Comparison of ENCODE assay signal across 35 cellular contexts in genomic region chr4:52574036-52574435, GRCh38.
DNase-seq lines count a peak whose midpoint lies in the region; ATAC-seq and TF ChIP-seq lines count a peak whose summit lies in the region.
"Had no signal": no experiment of that assay in that cellular context is flagged by ENCODE, and none has a peak within 500 bp of the region (broad histone marks: within the 10 kb centered on the region; RNA-seq: fewer than 3 reads in every experiment).

No MANE protein-coding gene starts in this region.

- H2AK9ac ChIP-seq in IMR-90 (replicated peaks; ENCODE audit: low read depth, low read length, poor library complexity) = no peak overlapping the region

- TF ChIP-seq CTCF in IMR-90 (conservative IDR thresholded peaks at IDR 0.05; ENCODE audit: low read depth, low read length) (no peak), fibroblast of villous mesenchyme (IDR thresholded peaks at IDR 0.05; ENCODE audit: insufficient read depth, low read depth, low read length) (no peak), Caco-2 (IDR thresholded peaks at IDR 0.05; ENCODE audit: insufficient read depth in 1 of 2, low read depth in 1 of 2, low read length in 1 of 2, severe bottlenecking in 1 of 2, unreplicated experiment in 1 of 2) (no peak), spleen (IDR thresholded peaks at IDR 0.05 in 8 of 11, conservative IDR thresholded peaks at IDR 0.05 in 3 of 11) (no peak)

- H4K20me1 ChIP-seq in IMR-90 (ENCODE audit: insufficient read depth, low read length) = no peaks in the 10 kb centered on the region

- no peak overlapping the region for H3K27ac Mint-ChIP-seq in Caco-2 (ENCODE audit: unreplicated experiment)
- H3K27ac Mint-ChIP-seq: activated T-helper 17 cell treated with anti-CD3 and anti-CD28 coated beads, Interleukin-2, amount 50 U/mL, for 72 hours; CD8-positive, alpha-beta memory T cell had no signal

- H3K79me1 ChIP-seq in IMR-90 (ENCODE audit: low read depth in 1 of 2, low read length in 2 of 2) (no peaks in the 10 kb centered on the region), trophoblast cell (ENCODE audit: low read length) (no peaks in the 10 kb centered on the region)

- peaks cover 5% of the 10 kb centered on the region for H3K27me3 Mint-ChIP-seq in Caco-2 (ENCODE audit: insufficient read depth, unreplicated experiment)
- H3K27me3 Mint-ChIP-seq: activated T-helper 17 cell treated with anti-CD3 and anti-CD28 coated beads, Interleukin-2, amount 50 U/mL, for 72 hours had no signal

- no peak overlapping the region for H2BK15ac ChIP-seq in IMR-90 (ENCODE audit: low read depth, low read length)

- H2BK120ac ChIP-seq in IMR-90 (ENCODE audit: low read depth, low read length) (peak overlapping the region; percentile 99; the same call in 1 of the 2 replicates), trophoblast cell (ENCODE audit: insufficient read depth, low read length, poor library complexity) (no peak overlapping the region)

- no peak overlapping the region for H3K9ac ChIP-seq in IMR-90 (ENCODE audit: low read depth, low read length)
- no peak overlapping the region for H3K9ac ChIP-seq in trophoblast cell (ENCODE audit: low read length)

- H3K4me2 ChIP-seq in IMR-90 (ENCODE audit: low read depth, low read length) (peak overlapping the region; percentile 14; the same call in 1 of the 2 replicates), trophoblast cell (ENCODE audit: low read length) (no peak overlapping the region)

- no peak overlapping the region; the same call in 1 of the 2 replicates for H4K5ac ChIP-seq in IMR-90 (ENCODE audit: low read depth, low read length)

- peaks cover 6% of the 10 kb centered on the region for H3K4me1 Mint-ChIP-seq in Caco-2 (ENCODE audit: low read depth, unreplicated experiment)
- H3K4me1 Mint-ChIP-seq: activated T-helper 17 cell treated with anti-CD3 and anti-CD28 coated beads, Interleukin-2, amount 50 U/mL, for 72 hours; CD8-positive, alpha-beta memory T cell; naive B cell had no signal

- H4K12ac ChIP-seq in trophoblast cell (ENCODE audit: low read depth, low read length) = no peak overlapping the region

- H3K14ac ChIP-seq in IMR-90 (replicated peaks; ENCODE audit: low read depth, low read length) (no peak overlapping the region), trophoblast cell (ENCODE audit: low read length) (no peak overlapping the region)

- H3K27me3 ChIP-seq in IMR-90 (ENCODE audit: control insufficient read depth, insufficient read depth, low read length) (no peaks in the 10 kb centered on the region), Caco-2 (replicated peaks; ENCODE audit: control insufficient read depth, insufficient read depth, low read length) (no peaks in the 10 kb centered on the region), spleen (replicated peaks in 1 of 7) (no peaks in the 10 kb centered on the region), trophoblast cell (ENCODE audit: insufficient read depth, low read length) (no peaks in the 10 kb centered on the region)
- H3K27me3 ChIP-seq: BE2C, cardiac muscle cell, colonic mucosa, heart right ventricle, right lobe of liver, stomach, uterus had no signal

- H3K4me3 ChIP-seq in IMR-90 (ENCODE audit: insufficient read depth, low read depth, low read length) = no peak overlapping the region
- no peak overlapping the region for H3K4me3 ChIP-seq in fibroblast of villous mesenchyme (ENCODE audit: low read depth, low read length)
- H3K4me3 ChIP-seq in Caco-2 (ENCODE audit: low read depth, low read length) = no peak overlapping the region
- no peak overlapping the region for H3K4me3 ChIP-seq in spleen
- no peak overlapping the region for H3K4me3 ChIP-seq in trophoblast cell (ENCODE audit: low read depth, low read length)
- H3K4me3 ChIP-seq: cardiac muscle cell, colonic mucosa, heart right ventricle, right lobe of liver, stomach, uterus had no signal

- no peak overlapping the region for H2AK5ac ChIP-seq in IMR-90 (ENCODE audit: low read depth, low read length)
- no peak overlapping the region for H2AK5ac ChIP-seq in trophoblast cell (ENCODE audit: low read length)

- H3K79me2 ChIP-seq in trophoblast cell (ENCODE audit: control insufficient read depth, insufficient read depth, low read length, poor library complexity) = peaks cover 1% of the 10 kb centered on the region

- H2BK5ac ChIP-seq in IMR-90 (ENCODE audit: low read depth, low read length, poor library complexity, severe bottlenecking) = peak overlapping the region; percentile 95
- H2BK5ac ChIP-seq in trophoblast cell (ENCODE audit: low read depth, low read length, poor library complexity) = no peak overlapping the region

- POLR2A ChIA-PET in IMR-90 (lab: Charles Lee; ENCODE audit: unreplicated experiment) (interaction anchor here (0.5 to 0.7 kb wide), 3 partner anchors 218 to 271 kb away, joined by 4 to 6 read pairs (median 5); no protein-coding TSS in a partner anchor), Caco-2 (lab: Charles Lee) (no interaction called here)

- peak overlapping the region; percentile 97; the same call in 1 of the 2 replicates for H4K91ac ChIP-seq in IMR-90 (ENCODE audit: insufficient read depth, low read depth, low read length)
- no peak overlapping the region for H4K91ac ChIP-seq in trophoblast cell (ENCODE audit: low read depth, low read length)

- no peak for TF ChIP-seq RAD21 in IMR-90 (IDR thresholded peaks at IDR 0.05; ENCODE audit: low read length)

- no CpG with 5 or more reads among the region's 5 CpGs for WGBS in IMR-90 (ENCODE audit: extremely low coverage in 2 of 2, insufficient read length in 1 of 2), 2 experiments
- WGBS in spleen, 5 donors = 66 to 79% (median 72%) methylated on average over 5 of the region's 5 CpGs
- no CpG with 5 or more reads among the region's 5 CpGs for WGBS in trophoblast cell (ENCODE audit: extremely low coverage, insufficient coverage, insufficient read length)

- CTCF ChIA-PET in IMR-90 (lab: Yijun Ruan, JAX) = no interaction called here
- CTCF ChIA-PET in Caco-2 (lab: Charles Lee) = interaction anchor here (0.9 kb wide), 1 partner anchor 14 kb away, joined by 3 read pairs; no protein-coding TSS in a partner anchor

- H3K4me1 ChIP-seq in IMR-90 (ENCODE audit: control insufficient read depth, insufficient read depth, low read length) (peaks cover 12% of the 10 kb centered on the region), Caco-2 (no peaks in the 10 kb centered on the region), spleen (no peaks in the 10 kb centered on the region), trophoblast cell (ENCODE audit: control insufficient read depth in 1 of 2, insufficient read depth in 2 of 2, low read length in 2 of 2) (no peaks in the 10 kb centered on the region)
- H3K4me1 ChIP-seq: BE2C, colonic mucosa, right lobe of liver, uterus had no signal

- H3K9me1 ChIP-seq in IMR-90 (ENCODE audit: insufficient read depth, low read length) = peaks cover 2% of the 10 kb centered on the region; the same call in 1 of the 2 replicates

- dilution Hi-C loops in IMR-90 (cut with HindIII; ENCODE audit: low sequenced_read_pairs, unreplicated experiment) = no loop called here

- peak overlapping the region; percentile 93; the same call in 1 of the 2 replicates for H3K23ac ChIP-seq in IMR-90 (ENCODE audit: low read depth, low read length)
- no peak overlapping the region for H3K23ac ChIP-seq in trophoblast cell (ENCODE audit: low read length)

- H3K18ac ChIP-seq in IMR-90 (ENCODE audit: low read depth, low read length) (peak overlapping the region; percentile 89; the same call in 1 of the 2 replicates), trophoblast cell (ENCODE audit: low read length) (no peak overlapping the region)

- no peak overlapping the region for H2AFZ ChIP-seq in IMR-90 (replicated peaks; ENCODE audit: low read length, poor library complexity)
- no peak overlapping the region for H2AFZ ChIP-seq in trophoblast cell (ENCODE audit: insufficient read depth, low read length, poor library complexity)

- no peaks in the 10 kb centered on the region for H3K36me3 Mint-ChIP-seq in Caco-2 (ENCODE audit: insufficient read depth, unreplicated experiment)
- H3K36me3 Mint-ChIP-seq: naive B cell had no signal

- H3K4ac ChIP-seq in IMR-90 (ENCODE audit: low read depth, low read length) = no peak overlapping the region; the same call in 1 of the 2 replicates
- no peak overlapping the region for H3K4ac ChIP-seq in trophoblast cell (ENCODE audit: low read depth, low read length)

- H4K8ac ChIP-seq in IMR-90 (ENCODE audit: low read depth in 2 of 2, low read length in 2 of 2) (peak overlapping the region; percentile 67 to 92; a peak in 1 of 4 replicates), trophoblast cell (ENCODE audit: low read depth, low read length) (no peak overlapping the region)

- H3K36me3 ChIP-seq in IMR-90 (ENCODE audit: control insufficient read depth, insufficient read depth, low read length) (no peaks in the 10 kb centered on the region), Caco-2 (ENCODE audit: control insufficient read depth, insufficient read depth, low read length) (no peaks in the 10 kb centered on the region), spleen (no peaks in the 10 kb centered on the region), trophoblast cell (ENCODE audit: control insufficient read depth in 1 of 2, insufficient read depth in 2 of 2, low read length in 2 of 2) (no peaks in the 10 kb centered on the region)
- H3K36me3 ChIP-seq: BE2C, cardiac muscle cell, colonic mucosa, heart right ventricle, right lobe of liver, stomach, uterus had no signal

- no peaks in the 10 kb centered on the region for H3K9me3 Mint-ChIP-seq in Caco-2 (ENCODE audit: unreplicated experiment)
- H3K9me3 Mint-ChIP-seq: CD8-positive, alpha-beta memory T cell; H9 had no signal

- intact Hi-C loops in IMR-90 (cut with micrococcal nuclease) (no loop called here), Caco-2 (cut with micrococcal nuclease; ENCODE audit: unreplicated experiment) (no loop called here), Right ventricle myocardium inferior (cut with DNase I) (no loop called here), spleen (cut with DNase I; ENCODE audit: low total_unique reads) (no loop called here)

- H3K4me3 Mint-ChIP-seq in Caco-2 (ENCODE audit: unreplicated experiment) = no peak overlapping the region
- H3K4me3 Mint-ChIP-seq: activated T-helper 17 cell treated with anti-CD3 and anti-CD28 coated beads, Interleukin-2, amount 50 U/mL, for 72 hours; CD8-positive, alpha-beta memory T cell; H9; naive B cell had no signal

- H3K9me3 ChIP-seq in IMR-90 (ENCODE audit: control insufficient read depth, insufficient read depth, low read length) = peaks cover 12% of the 10 kb centered on the region
- H3K9me3 ChIP-seq in Caco-2 = no peaks in the 10 kb centered on the region
- H3K9me3 ChIP-seq in spleen = no peaks in the 10 kb centered on the region
- no peaks in the 10 kb centered on the region for H3K9me3 ChIP-seq in trophoblast cell (ENCODE audit: insufficient read depth, low read depth, low read length)
- H3K9me3 ChIP-seq: BE2C, colonic mucosa, heart right ventricle, right lobe of liver, stomach, uterus had no signal

- DNase-seq in COR-L47 (lab: John Stamatoyannopoulos, UW) = peak; percentile 85
- peak; percentile 19 for DNase-seq in IMR-90
- peak; percentile 60 for DNase-seq in amniotic epithelial cell (ENCODE audit: low read depth)
- peak; percentile 46 for DNase-seq in fibroblast of villous mesenchyme (ENCODE audit: low read depth)
- no peak for DNase-seq in Caco-2
- DNase-seq in Right ventricle myocardium inferior (ENCODE audit: missing footprints) = no peak
- no peak for DNase-seq in spleen
- no peak for DNase-seq in trophoblast cell
- DNase-seq: activated CD4-positive, alpha-beta T cell treated with anti-CD3 and anti-CD28 coated beads, Interleukin-2, amount 50 U/mL, for 48 hours; activated CD8-positive, alpha-beta memory T cell treated with anti-CD3 and anti-CD28 coated beads, Interleukin-2, amount 50 U/mL, for 4 hours; activated naive CD4-positive, alpha-beta T cell treated with anti-CD3 and anti-CD28 coated beads, Interleukin-2, amount 50 U/mL, for 16 hours; amygdala; BE2C; CD8-positive, alpha-beta memory T cell; colonic mucosa; effector CD4-positive, alpha-beta T cell; foreskin fibroblast; H9; heart right ventricle; Kasumi-1; midbrain; naive B cell; NCI-H1436 treated with DMSO at 0.1 percent for 48 hours; NCI-H524 treated with DMSO at 0.1 percent for 48 hours; posterior cingulate gyrus; right lobe of liver; SHP77; stimulated activated CD4-positive, alpha-beta T cell treated with anti-CD3 and anti-CD28 coated beads, Interleukin-12 subunit alpha, Interleukin-12 subunit beta, amount 100 ng/mL, for 4 hours; stimulated activated CD4-positive, alpha-beta T cell treated with anti-CD3 and anti-CD28 coated beads, Interleukin-2, amount 100 ng/mL, for 48 hours; stomach; T-helper 2 cell; uterus had no signal

- peak overlapping the region; percentile 97 for H3K56ac ChIP-seq in IMR-90 (ENCODE audit: extremely low read depth, insufficient read depth, low read length)

- TF ChIP-seq POLR2A in IMR-90 (IDR thresholded peaks at IDR 0.05; ENCODE audit: low read depth, low read length) = no peak
- TF ChIP-seq POLR2A in spleen (IDR thresholded peaks at IDR 0.05) = no peak

- in situ Hi-C loops in IMR-90 (cut with MboI; ENCODE audit: low sequenced_read_pairs) = no loop called here

- H2BK12ac ChIP-seq in trophoblast cell (ENCODE audit: low read length) = no peak overlapping the region

- ATAC-seq in IMR-90 (ENCODE audit: low read depth) (no peak), Right ventricle myocardium inferior (no peak)
- ATAC-seq: activated CD4-positive, CD25-positive, alpha-beta regulatory T cell treated with anti-CD3 and anti-CD28 coated beads, Interleukin-2, amount 50 U/mL, for 24 hours; activated T-helper 17 cell treated with anti-CD3 and anti-CD28 coated beads, Interleukin-2, amount 50 U/mL, for 72 hours; right lobe of liver had no signal

- no TSS peak for BruUV-seq in IMR-90 (replicated peaks; lab: Mats Ljungman, UMichigan)
- no TSS peak for BruUV-seq in Caco-2 (replicated peaks; lab: Mats Ljungman, UMichigan)

- no peak overlapping the region for H3K27ac ChIP-seq in IMR-90 (ENCODE audit: insufficient read depth, low read length)
- H3K27ac ChIP-seq in spleen = no peak overlapping the region
- H3K27ac ChIP-seq in trophoblast cell (ENCODE audit: low read depth, low read length) = no peak overlapping the region
- H3K27ac ChIP-seq: cardiac muscle cell, colonic mucosa, right lobe of liver, stomach, uterus had no signal

- peak overlapping the region; percentile 99; the same call in 1 of the 2 replicates for H2BK20ac ChIP-seq in IMR-90 (ENCODE audit: low read depth, low read length)

Comparison
In these comparisons a context has a peak if more than half of its experiments do, and no peak if none do; other contexts are left out.
1. DNase-seq: peak in COR-L47 (single experiment), IMR-90 (single experiment), amniotic epithelial cell (single experiment) and fibroblast of villous mesenchyme (single experiment); none in Caco-2 (0 of 2), Right ventricle myocardium inferior (single experiment), spleen (single experiment) and trophoblast cell (0 of 2).